ENCODE assay signal across 29 cellular contexts in the genomic region with DNA sequence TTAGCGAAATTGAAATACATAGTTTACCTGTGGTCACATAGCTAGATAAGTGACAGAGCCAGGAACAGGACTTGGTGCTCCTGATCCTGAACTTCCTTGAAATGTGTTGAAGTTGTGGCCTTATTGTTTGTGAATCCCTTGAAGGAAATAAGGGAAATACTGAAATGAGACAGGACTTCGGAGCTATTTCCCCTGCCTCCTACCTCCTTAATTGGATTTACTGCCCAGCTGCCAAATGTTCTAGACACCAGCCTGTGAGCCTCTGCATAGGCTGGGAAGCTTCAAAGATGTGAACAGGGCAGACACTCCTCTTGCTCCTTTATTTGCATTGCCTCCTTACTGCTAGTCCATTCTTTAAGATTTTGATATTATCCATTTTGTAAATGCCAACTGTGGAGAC.
"Had no signal": no experiment of that assay in that cellular context is flagged by ENCODE, and none has a peak within 500 bp of the region (broad histone marks: within the 10 kb centered on the region; RNA-seq: fewer than 3 reads in every experiment).

No MANE protein-coding gene starts in this region.

- H3K9me3 ChIP-seq: adrenal gland, stomach, testis, uterus had no signal

- H3K4me3 ChIP-seq: adrenal gland, neural progenitor cell, stomach, testis, uterus had no signal

- H3K27me3 Mint-ChIP-seq: stimulated activated naive B cell treated with anti-CD40 and anti-IgM and Interleukin-4, amounts not matched to agents 10 μg/mL and 1 μg/mL and 100 μg/mL, for 72 hours had no signal

- H3K27ac Mint-ChIP-seq: activated CD4-positive, alpha-beta T cell treated with anti-CD3 and anti-CD28 coated beads for 36 hours; activated naive CD4-positive, alpha-beta T cell treated with anti-CD3 and anti-CD28 coated beads for 36 hours; activated naive CD8-positive, alpha-beta T cell treated with anti-CD3 and anti-CD28 coated beads for 36 hours; dendritic cell treated with granulocyte-macrophage colony-stimulating factor and Interleukin-4, amounts not matched to agents 40 ng/mL and 50 ng/mL, for 4 days; mesothelial cell of epicardium; naive thymus-derived CD4-positive, alpha-beta T cell; neural progenitor cell; stimulated activated naive B cell treated with anti-CD40 and anti-IgM and Interleukin-4, amounts not matched to agents 10 μg/mL and 1 μg/mL and 100 μg/mL, for 72 hours; T-helper 17 cell had no signal

- H3K9ac ChIP-seq: neural progenitor cell had no signal

- H3K4me1 Mint-ChIP-seq: activated naive CD8-positive, alpha-beta T cell treated with anti-CD3 and anti-CD28 coated beads for 36 hours; neural progenitor cell; T-helper 17 cell had no signal

- H3K4me3 Mint-ChIP-seq: activated CD4-positive, alpha-beta T cell treated with anti-CD3 and anti-CD28 coated beads for 36 hours; activated naive CD4-positive, alpha-beta T cell treated with anti-CD3 and anti-CD28 coated beads for 36 hours; activated naive CD8-positive, alpha-beta T cell treated with anti-CD3 and anti-CD28 coated beads for 36 hours; dendritic cell treated with granulocyte-macrophage colony-stimulating factor and Interleukin-4, amounts not matched to agents 40 ng/mL and 50 ng/mL, for 4 days; mesothelial cell of epicardium; naive thymus-derived CD4-positive, alpha-beta T cell; neural progenitor cell; stimulated activated naive B cell treated with anti-CD40 and anti-IgM and Interleukin-4, amounts not matched to agents 10 μg/mL and 1 μg/mL and 100 μg/mL, for 72 hours; T-helper 17 cell had no signal

- H3K4me2 ChIP-seq: neural progenitor cell had no signal

- ATAC-seq: activated CD4-positive, alpha-beta T cell treated with anti-CD3 and anti-CD28 coated beads for 36 hours; naive thymus-derived CD4-positive, alpha-beta T cell; stimulated activated naive B cell treated with anti-CD40 and anti-IgM and Interleukin-4, amounts not matched to agents 10 μg/mL and 1 μg/mL and 100 μg/mL, for 72 hours; T-helper 17 cell had no signal

- H3K27ac ChIP-seq: adrenal gland, brain microvascular endothelial cell, stomach, testis, uterus had no signal

- H2AFZ ChIP-seq: neural progenitor cell had no signal

- H3K27me3 ChIP-seq: adrenal gland, brain microvascular endothelial cell, neural progenitor cell, stomach, testis, uterus had no signal

- DNase-seq: activated CD4-positive, alpha-beta T cell treated with anti-CD3 and anti-CD28 coated beads for 36 hours; activated CD4-positive, alpha-beta T cell treated with anti-CD3 and anti-CD28 coated beads, Interleukin-2, amount 50 U/mL, for 4 hours; activated CD4-positive, CD25-positive, alpha-beta regulatory T cell; activated effector memory CD4-positive, alpha-beta T cell treated with Interleukin-2 at 50 U/mL for 16 hours; activated naive CD4-positive, alpha-beta T cell treated with anti-CD3 and anti-CD28 coated beads for 36 hours; activated naive CD8-positive, alpha-beta T cell treated with anti-CD3 and anti-CD28 coated beads for 36 hours; activated T-cell treated with anti-CD3 and anti-CD28 coated beads for 4 hours; adrenal gland; brain microvascular endothelial cell; effector memory CD4-positive, alpha-beta T cell; foreskin fibroblast; hippocampal formation; kidney; naive thymus-derived CD4-positive, alpha-beta T cell; occipital lobe; right cardiac atrium; stimulated activated CD4-positive, alpha-beta T cell treated with anti-CD3 and anti-CD28 coated beads, Interleukin-15, amount 100 ng/mL, for 24 hours; stimulated activated CD4-positive, alpha-beta T cell treated with anti-CD3 and anti-CD28 coated beads, Interleukin-2, amount 100 ng/mL, for 24 hours; stimulated activated naive B cell treated with anti-CD40 and anti-IgM and Interleukin-4, amounts not matched to agents 10 μg/mL and 1 μg/mL and 100 μg/mL, for 72 hours; stomach; T-helper 17 cell; T1000; testis; trophoblast cell; uterus had no signal

- H3K36me3 ChIP-seq: adrenal gland, brain microvascular endothelial cell, neural progenitor cell, uterus had no signal

- H3K36me3 Mint-ChIP-seq: activated naive CD8-positive, alpha-beta T cell treated with anti-CD3 and anti-CD28 coated beads for 36 hours; naive thymus-derived CD4-positive, alpha-beta T cell; stimulated activated naive B cell treated with anti-CD40 and anti-IgM and Interleukin-4, amounts not matched to agents 10 μg/mL and 1 μg/mL and 100 μg/mL, for 72 hours had no signal

- H3K9me3 Mint-ChIP-seq: activated naive CD4-positive, alpha-beta T cell treated with anti-CD3 and anti-CD28 coated beads for 36 hours; activated naive CD8-positive, alpha-beta T cell treated with anti-CD3 and anti-CD28 coated beads for 36 hours; dendritic cell treated with granulocyte-macrophage colony-stimulating factor and Interleukin-4, amounts not matched to agents 40 ng/mL and 50 ng/mL, for 4 days; mesothelial cell of epicardium; naive thymus-derived CD4-positive, alpha-beta T cell; neural progenitor cell; stimulated activated naive B cell treated with anti-CD40 and anti-IgM and Interleukin-4, amounts not matched to agents 10 μg/mL and 1 μg/mL and 100 μg/mL, for 72 hours had no signal

- FAIRE-seq: astrocyte had no signal
